In the genomic region with DNA sequence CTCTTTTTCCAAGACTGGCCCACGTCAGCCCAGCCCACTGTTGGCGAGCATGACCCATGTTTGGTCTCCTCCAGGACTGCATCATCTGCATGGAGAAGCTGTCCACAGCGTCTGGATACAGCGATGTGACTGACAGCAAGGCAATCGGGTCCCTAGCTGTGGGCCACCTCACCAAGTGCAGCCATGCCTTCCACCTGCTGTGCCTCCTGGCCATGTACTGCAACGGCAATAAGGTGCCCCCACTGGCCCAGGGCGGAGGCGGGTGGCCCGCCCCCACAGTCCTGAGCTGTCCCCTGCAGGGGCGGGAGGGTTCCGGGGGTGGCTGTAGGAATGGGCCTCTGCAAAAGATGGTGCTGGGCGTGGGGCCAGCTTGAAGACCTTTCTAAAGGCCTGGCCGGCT, we compare ENCODE assay signal across 6 cellular contexts. TPM values are rescaled to one million over a fixed set of nuclear protein-coding genes. Genes with fewer than 3 reads are reported as not detected.
"Had no signal": no experiment of that assay in that cellular context is flagged by ENCODE, and none has a peak within 500 bp of the region (broad histone marks: within the 10 kb centered on the region; RNA-seq: fewer than 3 reads in every experiment).

No MANE protein-coding gene starts in this region.

RNA-seq across cellular contexts. Expression of a gene that starts 8.1 kb away (rescaled TPM):
- total RNA-seq: activated naive CD8-positive, alpha-beta T cell treated with anti-CD3 and anti-CD28 coated beads for 36 hours; SK-MEL-5 had no signal

RNA-seq across cellular contexts. Expression of a gene that starts 40.9 kb away (rescaled TPM):
- total RNA-seq: activated B cell treated with CpG ODN at 0.5 μM for 24 hours, LHCN-M2, NCI-H460, Right ventricle myocardium inferior, SK-MEL-5 had no signal
